ENCODE assay signal across 19 cellular contexts in genomic region chr20:59404749-59405148, GRCh38.
A peak's percentile ranks its signal among the peaks of the same experiment; 100 is the strongest.
DNase-seq lines count a peak whose midpoint lies in the region; ATAC-seq, FAIRE-seq and TF ChIP-seq lines count a peak whose summit lies in the region.
"Had no signal": no experiment of that assay in that cellular context is flagged by ENCODE, and none has a peak within 500 bp of the region (broad histone marks: within the 10 kb centered on the region; RNA-seq: fewer than 3 reads in every experiment).

No MANE protein-coding gene starts in this region.

- no peak overlapping the region for H4K91ac ChIP-seq in neuronal stem cell (ENCODE audit: low read depth, low read length, poor library complexity)

- H3K27me3 ChIP-seq in WERI-Rb-1 (ENCODE audit: insufficient read depth, low read depth, severe bottlenecking) = no peaks in the 10 kb centered on the region
- peaks cover 0 to 51% (median 0%) of the 10 kb centered on the region in 3 experiments for H3K27me3 ChIP-seq in neuronal stem cell (ENCODE audit: control insufficient read depth in 3 of 3, insufficient read depth in 3 of 3, low read depth in 1 of 3, low read length in 3 of 3)
- H3K27me3 ChIP-seq: BE2C had no signal

- WGBS in neuronal stem cell (ENCODE audit: extremely low coverage in 2 of 2, insufficient read length in 2 of 2, insufficient replicate concordance in 1 of 2), 2 donors = no CpG with 5 or more reads among the region's 12 CpGs

- H2AK5ac ChIP-seq in neuronal stem cell (ENCODE audit: low read depth, low read length) = peak overlapping the region; percentile 2

- FAIRE-seq in HTR-8/SVneo (lab: Jason Lieb, UNC) = peak; percentile 44
- FAIRE-seq in urothelium cell line (lab: Jason Lieb, UNC) = peak; percentile 87
- FAIRE-seq: A204.1, D721Med, GM12892, H1 had no signal

- no peaks in the 10 kb centered on the region for H3K79me1 ChIP-seq in neuronal stem cell (ENCODE audit: low read depth, low read length)

- H3K4ac ChIP-seq in neuronal stem cell (ENCODE audit: low read length) = no peak overlapping the region

- no peak overlapping the region for H2BK12ac ChIP-seq in neuronal stem cell (ENCODE audit: low read length)

- H3K4me3 Mint-ChIP-seq in natural killer cell = no peak overlapping the region
- H3K4me3 Mint-ChIP-seq: HFFc6 had no signal

- H3K23ac ChIP-seq in neuronal stem cell (ENCODE audit: low read depth, low read length, poor library complexity) = no peak overlapping the region

- H4K8ac ChIP-seq in neuronal stem cell (ENCODE audit: low read depth, low read length) = no peak overlapping the region

- no peak overlapping the region for H3K9ac ChIP-seq in neuronal stem cell (ENCODE audit: low read depth, low read length, poor library complexity)

- no peaks in the 10 kb centered on the region for H3K36me3 ChIP-seq in WERI-Rb-1
- H3K36me3 ChIP-seq in neuronal stem cell (replicated peaks in 1 of 2; ENCODE audit: control insufficient read depth in 2 of 2, insufficient read depth in 2 of 2, low read length in 2 of 2) = no peaks in the 10 kb centered on the region
- H3K36me3 ChIP-seq: BE2C, HAP-1 had no signal

- no peak overlapping the region for H2BK5ac ChIP-seq in neuronal stem cell (ENCODE audit: low read length)

- intact Hi-C loops in natural killer cell (cut with micrococcal nuclease) = loop anchor here (2.0 to 10.0 kb wide), 2 partner anchors 316 to 1170 kb away; no protein-coding TSS in a partner anchor

- peak overlapping the region; percentile 19; the same call in 1 of the 2 replicates for H3K4me3 ChIP-seq in WERI-Rb-1 (ENCODE audit: low read depth, low read length)
- H3K4me3 ChIP-seq in neuronal stem cell (ENCODE audit: low read length in 2 of 2) = no peak overlapping the region
- H3K4me3 ChIP-seq: HAP-1 had no signal

- H3K36me3 Mint-ChIP-seq in natural killer cell = no peaks in the 10 kb centered on the region
- H3K36me3 Mint-ChIP-seq: CD4-positive, alpha-beta memory T cell had no signal

- H3K9me3 ChIP-seq in WERI-Rb-1 (ENCODE audit: severe bottlenecking) = no peaks in the 10 kb centered on the region
- H3K9me3 ChIP-seq in neuronal stem cell (replicated peaks in 1 of 2; ENCODE audit: control insufficient read depth in 2 of 2, insufficient read depth in 1 of 2, low read depth in 1 of 2, low read length in 2 of 2) = peaks cover 0 to 3% of the 10 kb centered on the region in 2 donors
- H3K9me3 ChIP-seq: BE2C, HAP-1 had no signal

- no peak for ATAC-seq in natural killer cell
- no peak for ATAC-seq in HG02852 (IDR thresholded peaks at IDR 0.05; ENCODE audit: unreplicated experiment)

- H2BK15ac ChIP-seq in neuronal stem cell (ENCODE audit: low read length) = peak overlapping the region; percentile 0

- H3K4me1 ChIP-seq in neuronal stem cell (ENCODE audit: control insufficient read depth in 2 of 2, insufficient read depth in 1 of 2, low read depth in 1 of 2, low read length in 2 of 2) = peaks cover 0 to 20% of the 10 kb centered on the region in 2 donors

- H3K9me3 Mint-ChIP-seq in natural killer cell = no peaks in the 10 kb centered on the region
- H3K9me3 Mint-ChIP-seq: CD4-positive, alpha-beta memory T cell had no signal

- H2BK120ac ChIP-seq in neuronal stem cell (ENCODE audit: low read depth, low read length) = no peak overlapping the region

- H2AFZ ChIP-seq in neuronal stem cell (ENCODE audit: low read length) = no peak overlapping the region

- peak overlapping the region; percentile 0 for H3K18ac ChIP-seq in neuronal stem cell (ENCODE audit: low read length)

- no peak for DNase-seq in HTR-8/SVneo (ENCODE audit: insufficient read length, low spot score)
- peak; percentile 69 for DNase-seq in WERI-Rb-1
- DNase-seq in neuronal stem cell (ENCODE audit: low spot score) = no peak
- DNase-seq in urothelium cell line (ENCODE audit: low spot score) = no peak
- no peak for DNase-seq in natural killer cell
- DNase-seq in SKM-1 treated with dmso at 0.1 percent for 144 hours (lab: John Stamatoyannopoulos, UW; ENCODE audit: unreplicated experiment) = no peak
- DNase-seq: BE2C; CD4-positive, alpha-beta memory T cell; DND-41; GDM1; HFFc6; IMR-90 had no signal

- H3K27me3 Mint-ChIP-seq in natural killer cell (ENCODE audit: low read depth in 2 of 2) = peaks cover 17 to 49% of the 10 kb centered on the region in 2 donors

- H3K14ac ChIP-seq in neuronal stem cell (ENCODE audit: low read length) = no peak overlapping the region

- no peak for TF ChIP-seq CTCF in WERI-Rb-1 (IDR thresholded peaks at IDR 0.05; ENCODE audit: low read depth, low read length)
- no peak for TF ChIP-seq CTCF in natural killer cell (IDR thresholded peaks at IDR 0.05)

- H3K27ac ChIP-seq in WERI-Rb-1 = peak overlapping the region; percentile 52
- H3K27ac ChIP-seq in neuronal stem cell (replicated peaks; ENCODE audit: low read length) = peak overlapping the region; percentile 14
- H3K27ac ChIP-seq: C4-2B had no signal

- no peak overlapping the region for H3K27ac Mint-ChIP-seq in natural killer cell
- H3K27ac Mint-ChIP-seq: CD4-positive, alpha-beta memory T cell; HFFc6 had no signal

- peaks cover 0 to 7% of the 10 kb centered on the region in 2 donors for H3K4me1 Mint-ChIP-seq in natural killer cell

- no peak overlapping the region for H3K4me2 ChIP-seq in neuronal stem cell (ENCODE audit: insufficient read depth, low read length, poor library complexity, severe bottlenecking)
